8 cellular contexts compared by ENCODE assay signal in genomic region chr10:6162589-6163356, GRCh38. TPM values are rescaled to one million over a fixed set of nuclear protein-coding genes. Genes with fewer than 3 reads are reported as not detected.
A peak's percentile ranks its signal among the peaks of the same experiment; 100 is the strongest.
DNase-seq lines count a peak whose midpoint lies in the region; ATAC-seq and TF ChIP-seq lines count a peak whose summit lies in the region.

No MANE protein-coding gene starts in this region.

- H3K27me3 Mint-ChIP-seq in natural killer cell (ENCODE audit: low read depth in 2 of 2): no peaks in the 10 kb centered on the region

- H3K27ac ChIP-seq in C4-2B: peak overlapping the region; percentile 97
- H3K27ac ChIP-seq in cingulate gyrus (ENCODE audit: low read depth, low read length): peak overlapping the region; percentile 66

- ATAC-seq in natural killer cell: no peak
- no peak for ATAC-seq in HG03139 (IDR thresholded peaks at IDR 0.05; ENCODE audit: unreplicated experiment)

- peak overlapping the region; percentile 71 for H3K4me3 Mint-ChIP-seq in natural killer cell

- H3K36me3 Mint-ChIP-seq in natural killer cell: no peaks in the 10 kb centered on the region

- peak overlapping the region; percentile 63 to 96 for H3K27ac Mint-ChIP-seq in natural killer cell

- TF ChIP-seq CTCF in C4-2B (conservative IDR thresholded peaks at IDR 0.05) (no peak), LNCaP clone FGC (IDR thresholded peaks at IDR 0.05; ENCODE audit: control insufficient read depth, extremely low read depth, insufficient read depth) (no peak), natural killer cell (IDR thresholded peaks at IDR 0.05) (no peak)

- in situ Hi-C loops in KBM-7 (cut with MboI; ENCODE audit: low pct_unique_long_range_greater_than_20kb, low sequenced_read_pairs): no loop called here

- no peaks in the 10 kb centered on the region for H3K9me3 Mint-ChIP-seq in natural killer cell

- no peak for DNase-seq in LNCaP clone FGC (ENCODE audit: low read depth)
- DNase-seq in natural killer cell: no peak
- DNase-seq in NCI-H1105 (lab: John Stamatoyannopoulos, UW): no peak
- no peak for DNase-seq in NCI-H1436 (lab: John Stamatoyannopoulos, UW)
- no peak for DNase-seq in KBM-7

- H3K4me1 Mint-ChIP-seq in natural killer cell: peaks cover 29 to 43% of the 10 kb centered on the region in 2 donors

- intact Hi-C loops in natural killer cell (cut with micrococcal nuclease): loop anchor here (5.0 kb wide), 1 partner anchor 40 kb away; the partner anchor contains the start of gene PFKFB3

- peak overlapping the region; percentile 41 for H3K4me3 ChIP-seq in LNCaP clone FGC (ENCODE audit: low read depth, low read length)

RNA-seq across cellular contexts. Expression of gene PFKFB3, which starts 40.0 kb away (rescaled TPM):
- 10 to 100 TPM; 33.4 to 59.7 (median 39.0) TPM for total RNA-seq in natural killer cell
